12 cellular contexts compared by ENCODE assay signal in the genomic region with DNA sequence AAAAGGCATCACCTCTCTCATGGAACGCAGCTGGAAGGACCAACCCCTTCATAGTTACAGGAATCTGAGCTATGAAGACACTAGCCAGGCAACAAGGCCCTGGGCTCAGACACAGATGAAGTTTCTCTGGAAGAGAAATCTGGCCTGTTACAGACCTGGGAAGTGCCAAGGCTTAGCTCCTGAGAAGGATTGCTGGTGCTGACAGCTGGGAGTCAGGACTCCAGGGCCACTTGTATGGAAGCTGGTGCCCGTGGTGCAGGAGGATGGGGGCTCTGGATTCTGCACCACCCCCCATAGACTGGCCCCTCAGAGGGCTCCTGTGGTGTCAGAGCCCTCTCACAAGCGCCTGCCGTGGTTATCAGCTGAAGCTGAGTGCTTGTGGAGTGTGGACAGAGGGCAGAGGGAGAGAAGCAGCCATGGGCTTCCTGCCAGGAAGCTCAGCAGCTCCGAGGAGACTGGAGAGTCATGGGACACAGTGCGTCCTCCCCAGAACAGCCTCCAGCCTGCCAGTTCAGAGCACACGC.
A peak's percentile ranks its signal among the peaks of the same experiment; 100 is the strongest.
DNase-seq lines count a peak whose midpoint lies in the region; TF ChIP-seq lines count a peak whose summit lies in the region.
"Had no signal": no experiment of that assay in that cellular context is flagged by ENCODE, and none has a peak within 500 bp of the region (broad histone marks: within the 10 kb centered on the region; RNA-seq: fewer than 3 reads in every experiment).

No MANE protein-coding gene starts in this region.

- no peak overlapping the region for H3K4me3 ChIP-seq in AG04450 (ENCODE audit: low read depth, low read length)

- POLR2A ChIA-PET in AG04450 (lab: Yijun Ruan, JAX) = interaction anchor here (0.5 to 1.4 kb wide), 5 partner anchors 59 to 195 kb away, joined by 3 to 4 read pairs (median 3); no protein-coding TSS in a partner anchor

- no peaks in the 10 kb centered on the region for H3K27me3 ChIP-seq in AG04450 (ENCODE audit: control insufficient read depth, insufficient read depth, low read length)

- H3K4me1 Mint-ChIP-seq in nephron = peaks cover 15% of the 10 kb centered on the region

- H3K4me3 Mint-ChIP-seq in nephron = no peak overlapping the region
- H3K4me3 Mint-ChIP-seq: activated CD4-positive, alpha-beta memory T cell treated with anti-CD3 and anti-CD28 coated beads, Interleukin-2, amount 10 ng/mL, durations not matched to agents 7 days and 5 days; stimulated activated naive CD8-positive, alpha-beta T cell treated with anti-CD3 and anti-CD28 coated beads, Interleukin-15, amount 100 ng/mL, for 72 hours had no signal

- H3K27ac Mint-ChIP-seq in nephron = peak overlapping the region; percentile 42 to 79 (median 42)
- H3K27ac Mint-ChIP-seq: activated CD4-positive, alpha-beta memory T cell treated with anti-CD3 and anti-CD28 coated beads, Interleukin-2, amount 10 ng/mL, durations not matched to agents 7 days and 5 days had no signal

- H3K9me3 Mint-ChIP-seq in nephron = no peaks in the 10 kb centered on the region
- H3K9me3 Mint-ChIP-seq: activated CD4-positive, alpha-beta memory T cell treated with anti-CD3 and anti-CD28 coated beads, Interleukin-2, amount 10 ng/mL, durations not matched to agents 7 days and 5 days; stimulated activated naive CD8-positive, alpha-beta T cell treated with anti-CD3 and anti-CD28 coated beads, Interleukin-15, amount 100 ng/mL, for 72 hours had no signal

- CTCF ChIA-PET in AG04450 (lab: Charles Lee) = interaction anchor here (1.1 to 2.2 kb wide), 2 partner anchors 194 to 352 kb away, joined by 5 to 8 read pairs; no protein-coding TSS in a partner anchor

- H3K27me3 Mint-ChIP-seq in nephron (ENCODE audit: low read depth) = peaks cover 3% of the 10 kb centered on the region
- H3K27me3 Mint-ChIP-seq: activated CD4-positive, alpha-beta memory T cell treated with anti-CD3 and anti-CD28 coated beads, Interleukin-2, amount 10 ng/mL, durations not matched to agents 7 days and 5 days; stimulated activated naive CD8-positive, alpha-beta T cell treated with anti-CD3 and anti-CD28 coated beads, Interleukin-15, amount 100 ng/mL, for 72 hours had no signal

- peak overlapping the region; percentile 65 for H3K27ac ChIP-seq in AG04450 (ENCODE audit: low read depth, low read length)
- H3K27ac ChIP-seq: C4-2B had no signal

- no peak for DNase-seq in AG04450 (ENCODE audit: low read depth, low spot score)
- peak; percentile 28 for DNase-seq in NCI-H446 treated with DMSO at 0.1 percent for 48 hours (lab: John Stamatoyannopoulos, UW)
- peak; percentile 4 for DNase-seq in globus pallidus (ENCODE audit: low spot score)
- no peak for DNase-seq in midbrain (lab: John Stamatoyannopoulos, UW)
- no peak for DNase-seq in OCI-M1 (lab: John Stamatoyannopoulos, UW)
- no peak for DNase-seq in putamen (ENCODE audit: low spot score)
- no peak for DNase-seq in NCI-H69 (lab: John Stamatoyannopoulos, UW)
- DNase-seq: activated CD4-positive, alpha-beta memory T cell treated with anti-CD3 and anti-CD28 coated beads, Interleukin-2, amount 10 ng/mL, durations not matched to agents 7 days and 5 days; SIG-M5 had no signal

- TF ChIP-seq CTCF in AG04450 (IDR thresholded peaks at IDR 0.05; ENCODE audit: low read depth, low read length) (no peak), nephron (IDR thresholded peaks at IDR 0.05; ENCODE audit: unreplicated experiment in 3 of 3) (no peak)

- H3K36me3 Mint-ChIP-seq in nephron (ENCODE audit: low read depth) = no peaks in the 10 kb centered on the region

- no peaks in the 10 kb centered on the region for H3K9me3 ChIP-seq in AG04450 (ENCODE audit: control insufficient read depth, insufficient read depth, low read length)

Comparison
In these comparisons a context has a peak if more than half of its experiments do, and no peak if none do; other contexts are left out.
1. DNase-seq: peak in NCI-H446 treated with DMSO at 0.1 percent for 48 hours (single experiment) and globus pallidus (single experiment); none in AG04450 (single experiment), midbrain (single experiment), OCI-M1 (single experiment), putamen (single experiment) and NCI-H69 (single experiment).